In genomic region chr1:62435231-62436038, GRCh38 we compare ENCODE assay signal across 8 cellular contexts. TPM values are rescaled to one million over a fixed set of nuclear protein-coding genes. Genes with fewer than 3 reads are reported as not detected.
DNase-seq lines count a peak whose midpoint lies in the region; ATAC-seq and TF ChIP-seq lines count a peak whose summit lies in the region.

No MANE protein-coding gene starts in this region.

- H3K27me3 Mint-ChIP-seq in T-helper 17 cell: peaks cover 7% of the 10 kb centered on the region

- peaks cover 13% of the 10 kb centered on the region for H3K4me1 Mint-ChIP-seq in T-helper 17 cell

- no peaks in the 10 kb centered on the region for H3K36me3 ChIP-seq in parathyroid adenoma (ENCODE audit: control insufficient read depth, insufficient read depth, low read length)

- H3K9ac ChIP-seq in parathyroid adenoma: peak overlapping the region; percentile 62

- H3K27ac ChIP-seq in parathyroid adenoma: peak overlapping the region; percentile 96

- H3K4me1 ChIP-seq in parathyroid adenoma: no peaks in the 10 kb centered on the region

- peak overlapping the region; percentile 93 for H3K4me3 Mint-ChIP-seq in T-helper 17 cell

- H3K9me3 ChIP-seq in T-helper 17 cell (ENCODE audit: control insufficient read depth, low read length, poor library complexity, severe bottlenecking) (no peaks in the 10 kb centered on the region), parathyroid adenoma (ENCODE audit: control insufficient read depth, low read length) (no peaks in the 10 kb centered on the region)

- H3K4me2 ChIP-seq in parathyroid adenoma (ENCODE audit: low read length): peak overlapping the region; percentile 85

- no peaks in the 10 kb centered on the region for H3K36me3 Mint-ChIP-seq in T-helper 17 cell (ENCODE audit: low read depth)

- peak; percentile 18 for ATAC-seq in Right ventricle myocardium inferior
- no peak for ATAC-seq in T-helper 17 cell
- ATAC-seq in GM18502 (IDR thresholded peaks at IDR 0.05; ENCODE audit: poor library complexity, unreplicated experiment): no peak
- ATAC-seq in HG02970 (IDR thresholded peaks at IDR 0.05; ENCODE audit: low FRiP score, unreplicated experiment): no peak

- TF ChIP-seq CTCF in fibroblast of pulmonary artery (IDR thresholded peaks at IDR 0.05; ENCODE audit: low read length, missing control alignments) (no peak), parathyroid adenoma (IDR thresholded peaks at IDR 0.05) (no peak)

- H3K4me3 ChIP-seq in fibroblast of pulmonary artery (replicated peaks; ENCODE audit: low read depth, low read length) (peak overlapping the region; percentile 92), parathyroid adenoma (ENCODE audit: low read depth, low read length) (peak overlapping the region; percentile 95)

- no peak for DNase-seq in Right ventricle myocardium inferior (ENCODE audit: missing footprints)
- no peak for DNase-seq in cardiac septum (ENCODE audit: low spot score)
- no peak for DNase-seq in T-helper 17 cell
- no peak for DNase-seq in fibroblast of pulmonary artery (ENCODE audit: low read depth)
- no peak for DNase-seq in head of caudate nucleus

- intact Hi-C loops in Right ventricle myocardium inferior (cut with DNase I) (loop anchor here (2.0 kb wide), 1 partner anchor 347 kb away; no protein-coding TSS in a partner anchor), cardiac septum (cut with DNase I) (loop anchor here (2.0 to 5.0 kb wide), 2 partner anchors 252 to 349 kb away; partner anchors contain the start of genes ATG4C and DOCK7), head of caudate nucleus (cut with DNase I) (no loop called here)

- H3K27ac Mint-ChIP-seq in T-helper 17 cell: peak overlapping the region; percentile 96

- H3K79me2 ChIP-seq in parathyroid adenoma: peaks cover 4% of the 10 kb centered on the region

- H2AFZ ChIP-seq in parathyroid adenoma: peak overlapping the region; percentile 87

- H3K27me3 ChIP-seq in parathyroid adenoma (ENCODE audit: control insufficient read depth, insufficient read depth, low read length): no peaks in the 10 kb centered on the region

RNA-seq across cellular contexts. Expression of gene USP1, which starts 1.4 kb away (rescaled TPM):
- total RNA-seq in Right ventricle myocardium inferior (14.1 TPM), cardiac septum (15.0 TPM), T-helper 17 cell (10 to 100 TPM; 28.3 to 29.3 TPM)
